Comparison of ENCODE assay signal across 16 cellular contexts in the genomic region with DNA sequence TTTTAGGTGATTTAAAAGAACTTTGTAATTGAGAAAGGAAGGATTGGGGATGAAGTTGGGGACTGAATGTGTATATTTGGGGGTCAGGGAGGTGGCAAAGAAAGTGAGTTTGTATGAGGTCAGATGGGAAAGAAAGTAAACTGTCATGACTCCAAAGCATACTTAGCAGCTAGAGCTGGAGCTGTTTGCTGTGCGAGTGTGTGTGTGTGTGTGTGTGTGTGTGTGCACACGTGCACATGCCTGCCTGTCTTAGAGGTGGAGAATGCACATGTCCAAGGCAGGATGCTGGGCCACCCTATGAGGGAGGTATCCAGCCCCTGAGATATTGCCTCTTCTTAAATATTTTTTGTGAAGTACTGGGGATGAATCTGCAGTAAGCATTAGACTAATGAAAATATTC. TPM values are rescaled to one million over a fixed set of nuclear protein-coding genes. Genes with fewer than 3 reads are reported as not detected.
DNase-seq lines count a peak whose midpoint lies in the region; ATAC-seq, FAIRE-seq and TF ChIP-seq lines count a peak whose summit lies in the region.
"Had no signal": no experiment of that assay in that cellular context is flagged by ENCODE, and none has a peak within 500 bp of the region (broad histone marks: within the 10 kb centered on the region; RNA-seq: fewer than 3 reads in every experiment).

No MANE protein-coding gene starts in this region.

- H3K36me3 ChIP-seq in keratinocyte (ENCODE audit: control insufficient read depth in 2 of 2, extremely low read depth in 1 of 2, insufficient read depth in 2 of 2, low read length in 2 of 2), result no peaks in the 10 kb centered on the region
- H3K36me3 ChIP-seq: HAP-1 had no signal

- H2AFZ ChIP-seq in keratinocyte (ENCODE audit: control insufficient read depth, low read length), result no peak overlapping the region

- peak overlapping the region; percentile 90 for H3K27ac ChIP-seq in keratinocyte (ENCODE audit: control insufficient read depth, insufficient read depth, low read length)

- H3K4me2 ChIP-seq in keratinocyte (ENCODE audit: control insufficient read depth, extremely low read depth, insufficient read depth, low read depth, low read length), result peak overlapping the region; percentile 60

- H3K9me3 ChIP-seq in keratinocyte (ENCODE audit: control insufficient read depth, low read depth, low read length), result no peaks in the 10 kb centered on the region
- H3K9me3 ChIP-seq: HAP-1 had no signal

- FAIRE-seq in keratinocyte (lab: Jason Lieb, UNC) (no peak), urothelium cell line (lab: Jason Lieb, UNC) (peak; percentile 35)

- ATAC-seq in HG03135 (IDR thresholded peaks at IDR 0.05; ENCODE audit: unreplicated experiment) (no peak), omental fat pad (ENCODE audit: low FRiP score) (no peak), HG02885 (IDR thresholded peaks at IDR 0.05; ENCODE audit: poor library complexity, unreplicated experiment) (no peak)
- ATAC-seq: activated CD8-positive, alpha-beta memory T cell treated with anti-CD3 and anti-CD28 coated beads, Interleukin-2, amount 10 ng/mL, durations not matched to agents 7 days and 5 days; effector memory CD8-positive, alpha-beta T cell; left ventricle myocardium superior; stimulated activated memory B cell treated with anti-CD40 and anti-IgM and Interleukin-4, amounts not matched to agents 10 μg/mL and 1 μg/mL and 100 μg/mL, for 72 hours had no signal

- no peaks in the 10 kb centered on the region for H4K20me1 ChIP-seq in keratinocyte (ENCODE audit: control insufficient read depth, extremely low read depth, insufficient read depth, low read length)

- peak overlapping the region in 1 of 3 experiments; percentile 11 for H3K4me3 ChIP-seq in keratinocyte (ENCODE audit: control insufficient read depth in 2 of 3, extremely low read depth in 1 of 3, insufficient read depth in 2 of 3, low read depth in 1 of 3, low read length in 3 of 3)
- H3K4me3 ChIP-seq: HAP-1 had no signal

- H3K4me1 ChIP-seq in keratinocyte (ENCODE audit: control insufficient read depth, extremely low read depth, insufficient read depth, low read length), result peaks cover 58% of the 10 kb centered on the region
- H3K4me1 ChIP-seq: HAP-1 had no signal

- H3K9ac ChIP-seq in keratinocyte (ENCODE audit: control insufficient read depth, extremely low read depth, insufficient read depth, low read length), result peak overlapping the region; percentile 6

- dilution Hi-C loops in keratinocyte (cut with MboI; ENCODE audit: extremely low pct_ligation_motif_present, low sequenced_read_pairs), result no loop called here

- peak in 2 of 3 experiments; percentile 9 to 41 for DNase-seq in NCI-H1417 (lab: John Stamatoyannopoulos, UW)
- DNase-seq in NCI-H1417 treated with DMSO at 0.1 percent for 48 hours (lab: John Stamatoyannopoulos, UW), result no peak
- peak; percentile 24 for DNase-seq in astrocyte of the hippocampus (ENCODE audit: low read depth, low spot score)
- DNase-seq in keratinocyte (ENCODE audit: low read depth, low spot score), result peak; percentile 40
- DNase-seq in urothelium cell line (ENCODE audit: low spot score), result no peak
- DNase-seq in omental fat pad (ENCODE audit: low spot score), result no peak
- DNase-seq: activated CD8-positive, alpha-beta memory T cell treated with anti-CD3 and anti-CD28 coated beads, Interleukin-2, amount 10 ng/mL, durations not matched to agents 7 days and 5 days; activated effector memory CD4-positive, alpha-beta T cell treated with anti-CD3 and anti-CD28 coated beads, Interleukin-2, amount 50 U/mL, for 16 hours; cerebellar nuclear complex; effector memory CD8-positive, alpha-beta T cell; left ventricle myocardium superior; SIG-M5 had no signal

- H3K79me2 ChIP-seq in keratinocyte (ENCODE audit: control insufficient read depth, insufficient read depth, low read length), result no peaks in the 10 kb centered on the region

- TF ChIP-seq CTCF in keratinocyte (optimal IDR thresholded peaks at IDR 0.05 in 1 of 3, IDR thresholded peaks at IDR 0.05 in 1 of 3, conservative IDR thresholded peaks at IDR 0.05 in 1 of 3; ENCODE audit: extremely low read depth in 1 of 3, insufficient read depth in 2 of 3, low read length in 3 of 3), result no peak
- no peak for TF ChIP-seq CTCF in omental fat pad (IDR thresholded peaks at IDR 0.05)

- H3K9me1 ChIP-seq in keratinocyte (ENCODE audit: control insufficient read depth, extremely low read depth, insufficient read depth, low read length), result no peaks in the 10 kb centered on the region

- no peaks in the 10 kb centered on the region for H3K27me3 ChIP-seq in keratinocyte (ENCODE audit: control insufficient read depth, extremely low read depth, insufficient read depth, low read length)

RNA-seq across cellular contexts. Expression of a gene that starts 21.0 kb away (rescaled TPM):
- 9.3 to 11.3 TPM (median 11.2 TPM) in 3 replicates for polyA plus RNA-seq in keratinocyte
- 7.9 TPM for polyA plus RNA-seq in keratinocyte (2011; ENCODE audit: low read depth)
- polyA plus RNA-seq in keratinocyte (2011; cell fraction: cytosol; rRNA removed), result 8.5 and 12.4 TPM in 2 replicates
- polyA plus RNA-seq in keratinocyte (2011; cell fraction: nucleus; rRNA removed), result 17.8 and 22.0 TPM in 2 replicates
- 5.5 and 8.0 TPM in 2 replicates for polyA plus RNA-seq in keratinocyte (2012; ENCODE audit: low replicate concordance)
- 16.0 to 20.6 TPM (median 16.2 TPM) in 3 replicates for polyA minus RNA-seq in keratinocyte
- polyA minus RNA-seq in keratinocyte (2011; cell fraction: cytosol; rRNA and poly(A)+ RNA removed), result 5.9 TPM
- polyA minus RNA-seq in keratinocyte (2011; cell fraction: nucleus; rRNA and poly(A)+ RNA removed), result 16.7 and 20.6 TPM in 2 replicates
- total RNA-seq in omental fat pad, result 100 to 1,000 TPM in 1 of 4 donors, 10 to 100 TPM in 3; 28.1 to 103 (median 54.0) TPM
- total RNA-seq: activated CD8-positive, alpha-beta memory T cell treated with anti-CD3 and anti-CD28 coated beads, Interleukin-2, amount 10 ng/mL, durations not matched to agents 7 days and 5 days had no signal

Comparison
In these comparisons a context has a peak if more than half of its experiments do, and no peak if none do; other contexts are left out.
1. DNase-seq: peak in NCI-H1417 (2 of 3), astrocyte of the hippocampus (single experiment) and keratinocyte (single experiment); none in NCI-H1417 treated with DMSO at 0.1 percent for 48 hours (single experiment), urothelium cell line (single experiment) and omental fat pad (single experiment).